ENCODE assay signal across 1 cellular context in genomic region chr14:68723808-68724268, GRCh38.
A peak's percentile ranks its signal among the peaks of the same experiment; 100 is the strongest.
TF ChIP-seq lines count a peak whose summit lies in the region.

No MANE protein-coding gene starts in this region.

TF ChIP-seq in HepG2, 621 proteins besides CTCF, POLR2A, EP300 and RAD21 (continued from another document and continues in another):
- no peak for TF ChIP-seq ATF5 (CRISPR knock-in tag; IDR thresholded peaks at IDR 0.05; ENCODE audit: low read depth)
- TF ChIP-seq FOXK1 (CRISPR knock-in tag; IDR thresholded peaks at IDR 0.05; ENCODE audit: borderline replicate concordance, low read depth) = no peak
- no peak for TF ChIP-seq ZNF780A (CRISPR knock-in tag; IDR thresholded peaks at IDR 0.05)
- no peak for TF ChIP-seq ZNF333 (CRISPR knock-in tag; IDR thresholded peaks at IDR 0.05; ENCODE audit: borderline replicate concordance)
- no peak for TF ChIP-seq FUBP1 (CRISPR knock-in tag; IDR thresholded peaks at IDR 0.05; ENCODE audit: borderline replicate concordance)
- TF ChIP-seq MLXIP (CRISPR knock-in tag; IDR thresholded peaks at IDR 0.05; ENCODE audit: borderline replicate concordance) = no peak
- no peak for TF ChIP-seq GMEB2 (CRISPR knock-in tag; IDR thresholded peaks at IDR 0.05; ENCODE audit: low read depth)
- TF ChIP-seq ZNF136 (CRISPR knock-in tag; IDR thresholded peaks at IDR 0.05; ENCODE audit: low read depth) = no peak
- peak; percentile 82 for TF ChIP-seq HNF4A (CRISPR knock-in tag; IDR thresholded peaks at IDR 0.05)
- TF ChIP-seq ZNF34 (CRISPR knock-in tag; IDR thresholded peaks at IDR 0.05; ENCODE audit: borderline replicate concordance) = no peak
- TF ChIP-seq NCOA2 (CRISPR knock-in tag; IDR thresholded peaks at IDR 0.05) = peak; percentile 55; the same call in 1 of the 2 replicates
- no peak for TF ChIP-seq ZNF615 (CRISPR knock-in tag; IDR thresholded peaks at IDR 0.05; ENCODE audit: borderline replicate concordance)
- peak; percentile 69; the same call in 1 of the 2 replicates for TF ChIP-seq FOXJ3 (CRISPR knock-in tag; IDR thresholded peaks at IDR 0.05; ENCODE audit: borderline replicate concordance)
- no peak for TF ChIP-seq AKNA (CRISPR knock-in tag; IDR thresholded peaks at IDR 0.05; ENCODE audit: borderline replicate concordance)
- 0 out of 2 replicates have a peak, but pooled peaks have one; percentile 20 for TF ChIP-seq ARID4A (CRISPR knock-in tag; IDR thresholded peaks at IDR 0.05; ENCODE audit: borderline replicate concordance)
- TF ChIP-seq HDAC2 (CRISPR knock-in tag; IDR thresholded peaks at IDR 0.05) = no peak
- TF ChIP-seq KLF9 (CRISPR knock-in tag; IDR thresholded peaks at IDR 0.05; ENCODE audit: low read depth) = no peak
- TF ChIP-seq TCF7 (IDR thresholded peaks at IDR 0.05; ENCODE audit: low read depth) = peak; percentile 62
- TF ChIP-seq FOXO1 (CRISPR knock-in tag; IDR thresholded peaks at IDR 0.05) = peak; percentile 21; the same call in 1 of the 2 replicates
- TF ChIP-seq ISL2 (CRISPR knock-in tag; IDR thresholded peaks at IDR 0.05) = peak; percentile 53; the same call in 1 of the 2 replicates
- no peak for TF ChIP-seq MAFK (conservative IDR thresholded peaks at IDR 0.05 in 1 of 2, IDR thresholded peaks at IDR 0.05 in 1 of 2; ENCODE audit: low read length in 2 of 2)
- TF ChIP-seq AGO2 (optimal IDR thresholded peaks at IDR 0.05; ENCODE audit: low read depth, low read length) = no peak
- no peak for TF ChIP-seq PCBP1 (IDR thresholded peaks at IDR 0.05; ENCODE audit: borderline replicate concordance, low read depth, low read length)
- peak; percentile 56 for TF ChIP-seq FOXP4 (CRISPR knock-in tag; IDR thresholded peaks at IDR 0.05)
- TF ChIP-seq TGIF2 (CRISPR knock-in tag; IDR thresholded peaks at IDR 0.05) = no peak
- no peak for TF ChIP-seq ZNF414 (CRISPR knock-in tag; IDR thresholded peaks at IDR 0.05)
- TF ChIP-seq JARID2 (CRISPR knock-in tag; IDR thresholded peaks at IDR 0.05; ENCODE audit: insufficient replicate concordance) = no peak
- no peak for TF ChIP-seq PHF5A (CRISPR knock-in tag; IDR thresholded peaks at IDR 0.05; ENCODE audit: low read depth, unreplicated experiment)
- peak; percentile 46; the same call in 1 of the 2 replicates for TF ChIP-seq NR2F6 (IDR thresholded peaks at IDR 0.05)
- TF ChIP-seq NR2F6 (CRISPR knock-in tag; IDR thresholded peaks at IDR 0.05) = peak; percentile 25; the same call in 1 of the 2 replicates
- TF ChIP-seq FOSL2 (CRISPR knock-in tag; IDR thresholded peaks at IDR 0.05) = peak; percentile 28; the same call in 1 of the 2 replicates
- peak; percentile 37; the same call in 1 of the 2 replicates for TF ChIP-seq SOX5 (CRISPR knock-in tag; IDR thresholded peaks at IDR 0.05; ENCODE audit: borderline replicate concordance)
- TF ChIP-seq ZNF703 (CRISPR knock-in tag; IDR thresholded peaks at IDR 0.05; ENCODE audit: borderline replicate concordance) = no peak
- no peak for TF ChIP-seq NONO (IDR thresholded peaks at IDR 0.05)
- no peak for TF ChIP-seq NONO (CRISPR knock-in tag; conservative IDR thresholded peaks at IDR 0.05)
- TF ChIP-seq MYNN (CRISPR knock-in tag; IDR thresholded peaks at IDR 0.05; ENCODE audit: low read depth) = no peak
- TF ChIP-seq SAP130 (CRISPR knock-in tag; IDR thresholded peaks at IDR 0.05; ENCODE audit: low read depth) = 0 out of 2 replicates have a peak, but pooled peaks have one; percentile 23
- TF ChIP-seq SALL2 (CRISPR knock-in tag; IDR thresholded peaks at IDR 0.05) = no peak
- TF ChIP-seq RARG (CRISPR knock-in tag; IDR thresholded peaks at IDR 0.05; ENCODE audit: low read depth) = no peak
- peak; percentile 70 for TF ChIP-seq ARID3A (IDR thresholded peaks at IDR 0.05; ENCODE audit: low read depth, low read length)
- no peak; the same call in 1 of the 2 replicates for TF ChIP-seq TARDBP (CRISPR knock-in tag; IDR thresholded peaks at IDR 0.05)
